ENCODE assay signal across 8 cellular contexts in the genomic region with DNA sequence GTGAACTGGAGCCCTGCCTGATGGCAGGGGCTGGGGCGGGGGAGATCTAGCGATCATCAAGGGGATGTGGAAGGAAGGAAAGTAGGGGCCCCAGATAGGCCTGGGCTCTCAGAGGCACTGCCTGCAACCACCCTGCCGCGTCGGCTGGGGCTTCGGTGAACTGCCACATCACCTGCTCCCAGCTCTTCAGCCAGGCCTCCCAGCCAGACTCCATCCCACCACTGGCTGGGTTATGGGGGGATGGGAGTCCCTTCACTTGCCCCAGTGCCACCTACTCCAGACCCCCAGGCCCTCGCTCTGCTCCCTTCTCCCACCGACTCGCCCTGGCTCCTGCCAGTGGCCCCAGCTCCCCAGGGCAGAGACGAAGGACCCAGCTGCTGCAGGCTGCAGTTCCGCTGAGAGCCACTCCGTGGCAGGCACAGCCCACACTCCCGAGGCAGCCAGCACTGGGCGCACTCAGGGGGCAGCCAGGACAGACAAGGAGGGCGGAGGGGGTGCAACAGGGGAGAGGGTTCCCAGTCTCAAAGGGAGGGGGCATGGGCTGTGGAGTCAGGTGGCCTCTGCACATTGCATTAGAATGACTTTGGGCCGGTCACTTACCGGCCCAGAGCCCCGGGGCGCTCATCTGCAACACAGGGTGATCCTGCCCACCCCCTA. TPM values are rescaled to one million over a fixed set of nuclear protein-coding genes. Genes with fewer than 3 reads are reported as not detected.
A peak's percentile ranks its signal among the peaks of the same experiment; 100 is the strongest.
DNase-seq lines count a peak whose midpoint lies in the region; ATAC-seq and TF ChIP-seq lines count a peak whose summit lies in the region.

No MANE protein-coding gene starts in this region.

- H2AFZ ChIP-seq in Karpas-422 (ENCODE audit: low read length) = no peak overlapping the region

- H3K36me3 Mint-ChIP-seq in activated CD4-positive, alpha-beta T cell treated with anti-CD3 and anti-CD28 coated beads, Interleukin-2, amount 10 ng/mL, durations not matched to agents 24 days and 14 days (ENCODE audit: low read depth) = no peaks in the 10 kb centered on the region
- peaks cover 4% of the 10 kb centered on the region for H3K36me3 Mint-ChIP-seq in memory B cell

- H3K27me3 Mint-ChIP-seq in activated CD4-positive, alpha-beta T cell treated with anti-CD3 and anti-CD28 coated beads, Interleukin-2, amount 10 ng/mL, durations not matched to agents 24 days and 14 days = peaks cover 43% of the 10 kb centered on the region
- peaks cover 18% of the 10 kb centered on the region for H3K27me3 Mint-ChIP-seq in memory B cell

- H3K4me2 ChIP-seq in Karpas-422 (ENCODE audit: low read depth, low read length, poor library complexity, severe bottlenecking) = no peak overlapping the region

- H3K4me3 ChIP-seq in Karpas-422 (ENCODE audit: low read length) (no peak overlapping the region), coronary artery (no peak overlapping the region)

- no peaks in the 10 kb centered on the region for H3K79me2 ChIP-seq in Karpas-422 (ENCODE audit: low read length)

- no peaks in the 10 kb centered on the region for H3K27me3 ChIP-seq in Karpas-422 (ENCODE audit: low read length)

- ATAC-seq in GM19351 (IDR thresholded peaks at IDR 0.05; ENCODE audit: unreplicated experiment) (peak; percentile 79), memory B cell (ENCODE audit: low read depth) (peak; percentile 96), HG03469 (IDR thresholded peaks at IDR 0.05; ENCODE audit: unreplicated experiment) (no peak)

- intact Hi-C loops in activated CD4-positive, alpha-beta T cell treated with anti-CD3 and anti-CD28 coated beads, Interleukin-2, amount 10 ng/mL, durations not matched to agents 24 days and 14 days (cut with micrococcal nuclease) = loop anchor here (1.0 kb wide), 1 partner anchor 23 kb away; no protein-coding TSS in a partner anchor

- H4K20me1 ChIP-seq in Karpas-422 (ENCODE audit: insufficient read depth, low read depth, low read length) = no peaks in the 10 kb centered on the region

- no peaks in the 10 kb centered on the region for H3K9me3 Mint-ChIP-seq in activated CD4-positive, alpha-beta T cell treated with anti-CD3 and anti-CD28 coated beads, Interleukin-2, amount 10 ng/mL, durations not matched to agents 24 days and 14 days
- H3K9me3 Mint-ChIP-seq in memory B cell = no peaks in the 10 kb centered on the region

- DNase-seq in CD1c-positive myeloid dendritic cell (ENCODE audit: extremely low spot score) = peak; percentile 54
- DNase-seq in Karpas-422 = peak; percentile 81
- peak; percentile 89 for DNase-seq in activated CD4-positive, alpha-beta T cell treated with anti-CD3 and anti-CD28 coated beads, Interleukin-2, amount 10 ng/mL, durations not matched to agents 24 days and 14 days
- no peak for DNase-seq in coronary artery (ENCODE audit: low spot score)
- DNase-seq in memory B cell (ENCODE audit: low spot score in 2 of 2) = peak; percentile 51 to 59
- DNase-seq in stimulated activated naive CD4-positive, alpha-beta T cell treated with Interleukin-2 at 50 U/mL for 16 hours (lab: John Stamatoyannopoulos, UW) = peak; percentile 14

- H3K4me1 Mint-ChIP-seq in activated CD4-positive, alpha-beta T cell treated with anti-CD3 and anti-CD28 coated beads, Interleukin-2, amount 10 ng/mL, durations not matched to agents 24 days and 14 days = peaks cover 5% of the 10 kb centered on the region
- peaks cover 14% of the 10 kb centered on the region for H3K4me1 Mint-ChIP-seq in memory B cell

- no peak overlapping the region for H3K9ac ChIP-seq in Karpas-422 (ENCODE audit: low read length)

- TF ChIP-seq CTCF in coronary artery (IDR thresholded peaks at IDR 0.05) = peak; percentile 37

- H3K4me3 Mint-ChIP-seq in activated CD4-positive, alpha-beta T cell treated with anti-CD3 and anti-CD28 coated beads, Interleukin-2, amount 10 ng/mL, durations not matched to agents 24 days and 14 days = no peak overlapping the region
- H3K4me3 Mint-ChIP-seq in memory B cell = no peak overlapping the region

- H3K4me1 ChIP-seq in Karpas-422 (ENCODE audit: low read length) = no peaks in the 10 kb centered on the region

- H3K27ac ChIP-seq in Karpas-422 (ENCODE audit: low read length) (no peak overlapping the region), coronary artery (no peak overlapping the region)

- H3K36me3 ChIP-seq in Karpas-422 (ENCODE audit: insufficient read depth, low read length) = no peaks in the 10 kb centered on the region

- H3K9me3 ChIP-seq in Karpas-422 (ENCODE audit: low read length) = no peaks in the 10 kb centered on the region

- H3K27ac Mint-ChIP-seq in activated CD4-positive, alpha-beta T cell treated with anti-CD3 and anti-CD28 coated beads, Interleukin-2, amount 10 ng/mL, durations not matched to agents 24 days and 14 days = no peak overlapping the region
- H3K27ac Mint-ChIP-seq in memory B cell = no peak overlapping the region

- H3K9me2 ChIP-seq in Karpas-422 (replicated peaks; ENCODE audit: insufficient read depth, low read length) = no peaks in the 10 kb centered on the region

RNA-seq across cellular contexts. Expression of gene KCNH2, which starts 15.2 kb away (rescaled TPM):
- 0.11 and 0.22 TPM in 2 replicates for total RNA-seq in Karpas-422 (2014; rRNA removed; shearing (Covaris generic); ENCODE audit: low replicate concordance)
- 0.36 and 0.37 TPM in 2 replicates for total RNA-seq in activated CD4-positive, alpha-beta T cell treated with anti-CD3 and anti-CD28 coated beads, Interleukin-2, amount 10 ng/mL, durations not matched to agents 24 days and 14 days

RNA-seq across cellular contexts. Expression of gene NOS3, which starts 27.9 kb away (rescaled TPM):
- total RNA-seq in Karpas-422 (2014; rRNA removed; shearing (Covaris generic); ENCODE audit: low replicate concordance) = 59.8 and 62.5 TPM in 2 replicates
- total RNA-seq in activated CD4-positive, alpha-beta T cell treated with anti-CD3 and anti-CD28 coated beads, Interleukin-2, amount 10 ng/mL, durations not matched to agents 24 days and 14 days = 14.3 and 15.7 TPM in 2 replicates
